1 cellular context compared by ENCODE assay signal in the genomic region with DNA sequence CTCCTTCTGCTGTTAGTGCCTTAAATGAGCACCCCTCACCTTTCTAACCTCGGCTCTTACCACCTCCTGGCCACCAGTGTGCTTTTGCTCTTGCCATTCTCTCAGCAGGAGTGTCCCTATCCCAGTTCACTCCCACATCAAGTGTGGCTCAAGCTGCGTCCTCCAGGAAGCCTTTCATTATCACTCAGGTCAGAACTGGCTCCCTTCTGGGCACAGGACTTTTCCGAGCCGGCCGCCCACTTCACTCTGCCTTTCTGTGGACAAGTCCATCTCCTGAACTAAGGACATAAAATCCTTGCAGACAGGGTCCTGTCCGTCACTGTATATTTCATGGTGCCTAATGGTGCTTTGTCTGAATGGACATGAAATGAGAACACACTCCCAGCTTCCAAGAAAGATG.
TF ChIP-seq lines count a peak whose summit lies in the region.

No MANE protein-coding gene starts in this region.

TF ChIP-seq in IMR-90, 13 proteins besides CTCF, POLR2A, EP300 and RAD21 (continued from another document):
- TF ChIP-seq, protein P1, sequence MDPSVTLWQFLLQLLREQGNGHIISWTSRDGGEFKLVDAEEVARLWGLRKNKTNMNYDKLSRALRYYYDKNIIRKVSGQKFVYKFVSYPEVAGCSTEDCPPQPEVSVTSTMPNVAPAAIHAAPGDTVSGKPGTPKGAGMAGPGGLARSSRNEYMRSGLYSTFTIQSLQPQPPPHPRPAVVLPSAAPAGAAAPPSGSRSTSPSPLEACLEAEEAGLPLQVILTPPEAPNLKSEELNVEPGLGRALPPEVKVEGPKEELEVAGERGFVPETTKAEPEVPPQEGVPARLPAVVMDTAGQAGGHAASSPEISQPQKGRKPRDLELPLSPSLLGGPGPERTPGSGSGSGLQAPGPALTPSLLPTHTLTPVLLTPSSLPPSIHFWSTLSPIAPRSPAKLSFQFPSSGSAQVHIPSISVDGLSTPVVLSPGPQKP (IDR thresholded peaks at IDR 0.05; ENCODE audit: borderline replicate concordance, low read depth, low read length): no peak
- TF ChIP-seq BHLHE40 (IDR thresholded peaks at IDR 0.05; ENCODE audit: low read depth, low read length) (no peak), SMC3 (IDR thresholded peaks at IDR 0.05; ENCODE audit: low read depth, low read length) (no peak), CHD1 (IDR thresholded peaks at IDR 0.05; ENCODE audit: low read depth, low read length) (no peak), CEBPB (IDR thresholded peaks at IDR 0.05; ENCODE audit: low read depth, low read length) (no peak), NFE2L2 (IDR thresholded peaks at IDR 0.05; ENCODE audit: low read depth, low read length) (no peak)
TF ChIP-seq in IMR-90: peak in this region for 0.
